28 cellular contexts compared by ENCODE assay signal in genomic region chr16:7231762-7232161, GRCh38.
"Had no signal": no experiment of that assay in that cellular context is flagged by ENCODE, and none has a peak within 500 bp of the region (broad histone marks: within the 10 kb centered on the region; RNA-seq: fewer than 3 reads in every experiment).

No MANE protein-coding gene starts in this region.

- H3K4me3 ChIP-seq: colonic mucosa, coronary artery, dorsolateral prefrontal cortex, esophagus muscularis mucosa, esophagus squamous epithelium, gastrocnemius medialis, gastroesophageal sphincter, heart left ventricle, heart right ventricle had no signal

- FAIRE-seq: colon, endometrium, endothelial cell of umbilical vein, frontal cortex had no signal

- H3K9me3 ChIP-seq: colonic mucosa, esophagus muscularis mucosa, esophagus squamous epithelium, gastrocnemius medialis, gastroesophageal sphincter, heart left ventricle, heart right ventricle had no signal

- ATAC-seq: effector memory CD8-positive, alpha-beta T cell; esophagus mucosa; foreskin keratinocyte; gastrocnemius medialis; gastroesophageal sphincter; heart left ventricle; heart right ventricle had no signal

- H3K27ac ChIP-seq: colonic mucosa, coronary artery, dorsolateral prefrontal cortex, epithelial cell of prostate, esophagus muscularis mucosa, esophagus squamous epithelium, foreskin keratinocyte, gastrocnemius medialis, gastroesophageal sphincter, heart left ventricle, heart right ventricle had no signal

- H3K27me3 ChIP-seq: colonic mucosa, foreskin keratinocyte, gastrocnemius medialis had no signal

- H3K36me3 ChIP-seq: colonic mucosa, esophagus muscularis mucosa, esophagus squamous epithelium, gastrocnemius medialis, gastroesophageal sphincter, heart left ventricle, heart right ventricle had no signal

- DNase-seq: colonic mucosa; cortex of kidney; dermis blood vessel endothelial cell; dorsolateral prefrontal cortex; effector CD4-positive, alpha-beta T cell; effector CD8-positive, alpha-beta T cell; effector memory CD4-positive, alpha-beta T cell; effector memory CD8-positive, alpha-beta T cell; endodermal cell; erythroblast; esophagus squamous epithelium; foreskin fibroblast; foreskin keratinocyte; foreskin melanocyte; gastrocnemius medialis; glutamatergic neuron; head of caudate nucleus; heart left ventricle; heart right ventricle had no signal

- H3K4me1 ChIP-seq: colonic mucosa, esophagus squamous epithelium, foreskin keratinocyte, gastrocnemius medialis, gastroesophageal sphincter, heart right ventricle had no signal
